Comparison of ENCODE assay signal across 10 cellular contexts in genomic region chr1:45892068-45892785, GRCh38.
DNase-seq lines count a peak whose midpoint lies in the region; ATAC-seq lines count a peak whose summit lies in the region.
"Had no signal": no experiment of that assay in that cellular context is flagged by ENCODE, and none has a peak within 500 bp of the region (broad histone marks: within the 10 kb centered on the region; RNA-seq: fewer than 3 reads in every experiment).

No MANE protein-coding gene starts in this region.

- H3K27me3 ChIP-seq in layer of hippocampus (ENCODE audit: control insufficient read depth, insufficient read depth, low read length): no peaks in the 10 kb centered on the region

- peak; percentile 90 for DNase-seq in HT-29 (ENCODE audit: low spot score)
- DNase-seq in caudate nucleus (lab: John Stamatoyannopoulos, UW): no peak
- DNase-seq in stromal cell of bone marrow (ENCODE audit: low read depth): peak; percentile 74
- no peak for DNase-seq in NAMALWA (ENCODE audit: low spot score)
- DNase-seq in NOMO-1 treated with dmso at 0.1 percent for 144 hours (lab: John Stamatoyannopoulos, UW; ENCODE audit: unreplicated experiment): no peak
- DNase-seq: anterior cingulate cortex had no signal

- peak overlapping the region; percentile 18 for H3K27ac ChIP-seq in caudate nucleus (ENCODE audit: low read depth, low read length)
- H3K27ac ChIP-seq in layer of hippocampus (ENCODE audit: low read depth, low read length): peak overlapping the region; percentile 9
- H3K27ac ChIP-seq: SK-N-MC had no signal

- ATAC-seq in GM21576 (IDR thresholded peaks at IDR 0.05; ENCODE audit: unreplicated experiment): no peak
- no peak for ATAC-seq in HG02973 (IDR thresholded peaks at IDR 0.05; ENCODE audit: unreplicated experiment)

Comparison
In these comparisons a context has a peak if more than half of its experiments do, and no peak if none do; other contexts are left out.
1. DNase-seq: peak in HT-29 (single experiment) and stromal cell of bone marrow (single experiment); none in caudate nucleus (0 of 61), NAMALWA (single experiment) and NOMO-1 treated with dmso at 0.1 percent for 144 hours (single experiment).